In genomic region chr17:8656693-8657092, GRCh38 we compare ENCODE assay signal across 8 cellular contexts.
"Had no signal": no experiment of that assay in that cellular context is flagged by ENCODE, and none has a peak within 500 bp of the region (broad histone marks: within the 10 kb centered on the region; RNA-seq: fewer than 3 reads in every experiment).

No MANE protein-coding gene starts in this region.

- H3K9me3 ChIP-seq: HAP-1 had no signal

- DNase-seq: GOT3, H7, KBM-7 had no signal

- FAIRE-seq: HTR-8/SVneo had no signal

- H3K4me1 ChIP-seq: HAP-1 had no signal

- H3K4me3 Mint-ChIP-seq: IgD-negative memory B cell had no signal

- H3K27ac ChIP-seq: KMS-11 had no signal

- H3K4me1 Mint-ChIP-seq: IgD-negative memory B cell had no signal

- H3K4me2 ChIP-seq: KMS-11 had no signal

- H3K4me3 ChIP-seq: HAP-1 had no signal

- H3K36me3 ChIP-seq: HAP-1 had no signal

- ATAC-seq: HCT116 had no signal

- H3K36me3 Mint-ChIP-seq: IgD-negative memory B cell had no signal

- H3K9ac ChIP-seq: KMS-11 had no signal

- H3K27ac Mint-ChIP-seq: IgD-negative memory B cell had no signal
